1 cellular context compared by ENCODE assay signal in genomic region chr2:240229005-240229404, GRCh38.
TF ChIP-seq lines count a peak whose summit lies in the region.

No MANE protein-coding gene starts in this region.

TF ChIP-seq in K562, 482 proteins besides CTCF, POLR2A, EP300 and RAD21 (continued from another document):
- TF ChIP-seq ZNF407 (IDR thresholded peaks at IDR 0.05; ENCODE audit: low read depth) (no peak), RBM25 (IDR thresholded peaks at IDR 0.05; ENCODE audit: low read depth, low read length, severe bottlenecking) (peak; percentile 32), CBX5 (IDR thresholded peaks at IDR 0.05; ENCODE audit: borderline replicate concordance, low read depth) (no peak), HDAC2 (IDR thresholded peaks at IDR 0.05) (no peak)
- TF ChIP-seq, protein P1, sequence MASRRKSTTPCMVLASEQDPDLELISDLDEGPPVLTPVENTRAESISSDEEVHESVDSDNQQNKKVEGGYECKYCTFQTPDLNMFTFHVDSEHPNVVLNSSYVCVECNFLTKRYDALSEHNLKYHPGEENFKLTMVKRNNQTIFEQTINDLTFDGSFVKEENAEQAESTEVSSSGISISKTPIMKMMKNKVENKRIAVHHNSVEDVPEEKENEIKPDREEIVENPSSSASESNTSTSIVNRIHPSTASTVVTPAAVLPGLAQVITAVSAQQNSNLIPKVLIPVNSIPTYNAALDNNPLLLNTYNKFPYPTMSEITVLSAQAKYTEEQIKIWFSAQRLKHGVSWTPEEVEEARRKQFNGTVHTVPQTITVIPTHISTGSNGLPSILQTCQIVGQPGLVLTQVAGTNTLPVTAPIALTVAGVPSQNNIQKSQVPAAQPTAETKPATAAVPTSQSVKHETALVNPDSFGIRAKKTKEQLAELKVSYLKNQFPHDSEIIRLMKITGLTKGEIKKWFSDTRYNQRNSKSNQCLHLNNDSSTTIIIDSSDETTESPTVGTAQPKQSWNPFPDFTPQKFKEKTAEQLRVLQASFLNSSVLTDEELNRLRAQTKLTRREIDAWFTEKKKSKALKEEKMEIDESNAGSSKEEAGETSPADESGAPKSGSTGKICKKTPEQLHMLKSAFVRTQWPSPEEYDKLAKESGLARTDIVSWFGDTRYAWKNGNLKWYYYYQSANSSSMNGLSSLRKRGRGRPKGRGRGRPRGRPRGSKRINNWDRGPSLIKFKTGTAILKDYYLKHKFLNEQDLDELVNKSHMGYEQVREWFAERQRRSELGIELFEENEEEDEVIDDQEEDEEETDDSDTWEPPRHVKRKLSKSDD (conservative IDR thresholded peaks at IDR 0.05; ENCODE audit: low read length), result no peak
